Comparison of ENCODE assay signal across 1 cellular context in genomic region chr7:66591801-66592596, GRCh38.
A peak's percentile ranks its signal among the peaks of the same experiment; 100 is the strongest.
TF ChIP-seq lines count a peak whose summit lies in the region.

No MANE protein-coding gene starts in this region.

TF ChIP-seq in H1, 55 proteins besides CTCF, POLR2A, EP300 and RAD21 (continued from another document):
- TF ChIP-seq TAF7 (optimal IDR thresholded peaks at IDR 0.05; ENCODE audit: borderline replicate concordance, low read depth, low read length) (peak; percentile 11), KDM5A (IDR thresholded peaks at IDR 0.05; ENCODE audit: low read length) (no peak), GTF2F1 (IDR thresholded peaks at IDR 0.05; ENCODE audit: borderline replicate concordance, low read depth, low read length) (no peak), JUN (IDR thresholded peaks at IDR 0.05; ENCODE audit: low read depth, low read length) (no peak), RNF2 (IDR thresholded peaks at IDR 0.05; ENCODE audit: borderline replicate concordance, low read depth, low read length, missing control alignments, poor library complexity, severe bottlenecking) (no peak), SIX5 (IDR thresholded peaks at IDR 0.05; ENCODE audit: low read depth, low read length) (no peak), EZH2 (IDR thresholded peaks at IDR 0.05; ENCODE audit: low read depth, low read length, severe bottlenecking) (no peak), EGR1 (IDR thresholded peaks at IDR 0.05; ENCODE audit: borderline replicate concordance, low read depth, low read length) (peak; percentile 77), MAFK (IDR thresholded peaks at IDR 0.05; ENCODE audit: low read depth, low read length) (no peak), CBX8 (IDR thresholded peaks at IDR 0.05; ENCODE audit: borderline replicate concordance, low read depth, low read length) (no peak), RBBP5 (IDR thresholded peaks at IDR 0.05; ENCODE audit: borderline replicate concordance, low read depth, low read length) (peak; percentile 76; the same call in 1 of the 2 replicates), USF2 (IDR thresholded peaks at IDR 0.05; ENCODE audit: low read length) (0 out of 2 replicates have a peak, but pooled peaks have one; percentile 10), BCL11A (IDR thresholded peaks at IDR 0.05; ENCODE audit: low read depth in 2 of 2, low read length in 2 of 2) (no peak), RXRA (IDR thresholded peaks at IDR 0.05; ENCODE audit: insufficient read depth, low read depth, low read length) (no peak), TEAD4 (IDR thresholded peaks at IDR 0.05; ENCODE audit: low read depth, low read length) (peak; percentile 92), BRCA1 (IDR thresholded peaks at IDR 0.05; ENCODE audit: low read depth, low read length) (no peak), JUND (IDR thresholded peaks at IDR 0.05; ENCODE audit: low read length) (no peak), SP2 (IDR thresholded peaks at IDR 0.05; ENCODE audit: low read length) (no peak), POLR2AphosphoS5 (IDR thresholded peaks at IDR 0.05; ENCODE audit: low read depth, low read length) (peak; percentile 96), TAF1 (IDR thresholded peaks at IDR 0.05; ENCODE audit: low read depth, low read length) (peak; percentile 70), YY1 (IDR thresholded peaks at IDR 0.05; ENCODE audit: low read depth, low read length) (no peak), CREB1 (IDR thresholded peaks at IDR 0.05) (peak; percentile 91), ATF2 (IDR thresholded peaks at IDR 0.05; ENCODE audit: low read length) (no peak), PHF8 (conservative IDR thresholded peaks at IDR 0.05; ENCODE audit: low read depth, low read length) (peak; percentile 94), POU5F1 (IDR thresholded peaks at IDR 0.05; ENCODE audit: low read depth, low read length) (no peak), ATF3 (IDR thresholded peaks at IDR 0.05; ENCODE audit: insufficient read depth, low read depth, low read length) (no peak), CEBPB (IDR thresholded peaks at IDR 0.05; ENCODE audit: low read depth, low read length) (no peak), KDM1A (IDR thresholded peaks at IDR 0.05; ENCODE audit: borderline replicate concordance, low read length) (peak; percentile 29; the same call in 1 of the 2 replicates), BACH1 (IDR thresholded peaks at IDR 0.05; ENCODE audit: low read length) (peak; percentile 36; the same call in 1 of the 2 replicates)
- TF ChIP-seq, protein P1, sequence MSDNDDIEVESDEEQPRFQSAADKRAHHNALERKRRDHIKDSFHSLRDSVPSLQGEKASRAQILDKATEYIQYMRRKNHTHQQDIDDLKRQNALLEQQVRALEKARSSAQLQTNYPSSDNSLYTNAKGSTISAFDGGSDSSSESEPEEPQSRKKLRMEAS (IDR thresholded peaks at IDR 0.05) = peak; percentile 90
TF ChIP-seq in H1: peak in this region for 18.
